In genomic region chr14:79098324-79098723, GRCh38 we compare ENCODE assay signal across 30 cellular contexts.
"Had no signal": no experiment of that assay in that cellular context is flagged by ENCODE, and none has a peak within 500 bp of the region (broad histone marks: within the 10 kb centered on the region; RNA-seq: fewer than 3 reads in every experiment).

No MANE protein-coding gene starts in this region.

- H3K36me3 ChIP-seq: ascending aorta, esophagus squamous epithelium, gastroesophageal sphincter, heart right ventricle, WERI-Rb-1 had no signal

- H3K27me3 Mint-ChIP-seq: activated B cell treated with CpG ODN at 0.5 μM for 24 hours; activated CD8-positive, alpha-beta memory T cell treated with anti-CD3 and anti-CD28 coated beads, Interleukin-2, amount 10 ng/mL, durations not matched to agents 7 days and 5 days; activated naive CD4-positive, alpha-beta T cell treated with anti-CD3 and anti-CD28 coated beads, Interleukin-2, amount 10 ng/mL, durations not matched to agents 7 days and 5 days; activated naive CD8-positive, alpha-beta T cell treated with anti-CD3 and anti-CD28 coated beads, Interleukin-2, amount 10 ng/mL, durations not matched to agents 7 days and 5 days; effector memory CD8-positive, alpha-beta T cell; T-helper 17 cell had no signal

- H3K9me3 ChIP-seq: ascending aorta, esophagus squamous epithelium, gastroesophageal sphincter, heart right ventricle had no signal

- H3K27me3 ChIP-seq: ascending aorta, esophagus squamous epithelium, gastroesophageal sphincter had no signal

- DNase-seq: activated B cell treated with CpG ODN at 0.5 μM for 24 hours; activated CD4-positive, alpha-beta T cell treated with anti-CD3 and anti-CD28 coated beads for 48 hours; activated CD4-positive, alpha-beta T cell treated with anti-CD3 and anti-CD28 coated beads, Interleukin-2, amount 50 U/mL, for 1 hour; activated CD4-positive, alpha-beta T cell treated with anti-CD3 and anti-CD28 coated beads, Interleukin-2, amount 50 U/mL, for 48 hours; activated CD8-positive, alpha-beta memory T cell treated with anti-CD3 and anti-CD28 coated beads, Interleukin-2, amount 10 ng/mL, durations not matched to agents 7 days and 5 days; activated CD8-positive, alpha-beta memory T cell treated with anti-CD3 and anti-CD28 coated beads, Interleukin-2, amount 50 U/mL, for 4 hours; activated CD8-positive, alpha-beta T cell treated with anti-CD3 and anti-CD28 coated beads, Interleukin-2, amount 10 ng/mL, durations not matched to agents 7 days and 5 days; activated gamma-delta T cell; activated naive CD4-positive, alpha-beta T cell; activated naive CD4-positive, alpha-beta T cell treated with anti-CD3 and anti-CD28 coated beads, Interleukin-2, amount 10 ng/mL, durations not matched to agents 7 days and 5 days; activated naive CD8-positive, alpha-beta T cell treated with anti-CD3 and anti-CD28 coated beads, Interleukin-2, amount 10 ng/mL, durations not matched to agents 7 days and 5 days; activated T-cell treated with anti-CD3 and anti-CD28 coated beads, Interleukin-2, amount 50 U/mL, for 1 hour; activated T-cell treated with anti-CD3 and anti-CD28 coated beads, Interleukin-2, amount 50 U/mL, for 72 hours; caudate nucleus; cortex of kidney; dermis blood vessel endothelial cell; effector CD4-positive, alpha-beta T cell; effector memory CD8-positive, alpha-beta T cell; erythroblast; esophagus squamous epithelium; foreskin melanocyte; heart right ventricle; T-helper 1 cell; T-helper 17 cell; T1000; WERI-Rb-1 had no signal

- H3K4me1 Mint-ChIP-seq: activated B cell treated with CpG ODN at 0.5 μM for 24 hours; activated CD8-positive, alpha-beta memory T cell treated with anti-CD3 and anti-CD28 coated beads, Interleukin-2, amount 10 ng/mL, durations not matched to agents 7 days and 5 days; activated naive CD4-positive, alpha-beta T cell treated with anti-CD3 and anti-CD28 coated beads, Interleukin-2, amount 10 ng/mL, durations not matched to agents 7 days and 5 days; activated naive CD8-positive, alpha-beta T cell treated with anti-CD3 and anti-CD28 coated beads, Interleukin-2, amount 10 ng/mL, durations not matched to agents 7 days and 5 days; T-helper 17 cell had no signal

- H3K4me1 ChIP-seq: ascending aorta, esophagus squamous epithelium, heart right ventricle had no signal

- H3K36me3 Mint-ChIP-seq: activated CD8-positive, alpha-beta memory T cell treated with anti-CD3 and anti-CD28 coated beads, Interleukin-2, amount 10 ng/mL, durations not matched to agents 7 days and 5 days; activated naive CD4-positive, alpha-beta T cell treated with anti-CD3 and anti-CD28 coated beads, Interleukin-2, amount 10 ng/mL, durations not matched to agents 7 days and 5 days; activated naive CD8-positive, alpha-beta T cell treated with anti-CD3 and anti-CD28 coated beads, Interleukin-2, amount 10 ng/mL, durations not matched to agents 7 days and 5 days had no signal

- H3K4me3 Mint-ChIP-seq: activated B cell treated with CpG ODN at 0.5 μM for 24 hours; activated CD8-positive, alpha-beta memory T cell treated with anti-CD3 and anti-CD28 coated beads, Interleukin-2, amount 10 ng/mL, durations not matched to agents 7 days and 5 days; activated CD8-positive, alpha-beta T cell treated with anti-CD3 and anti-CD28 coated beads, Interleukin-2, amount 10 ng/mL, durations not matched to agents 7 days and 5 days; activated naive CD4-positive, alpha-beta T cell treated with anti-CD3 and anti-CD28 coated beads, Interleukin-2, amount 10 ng/mL, durations not matched to agents 7 days and 5 days; activated naive CD8-positive, alpha-beta T cell treated with anti-CD3 and anti-CD28 coated beads, Interleukin-2, amount 10 ng/mL, durations not matched to agents 7 days and 5 days; activated T-cell treated with anti-CD3 and anti-CD28 coated beads, Interleukin-2, amount 50 U/mL, for 72 hours; effector memory CD8-positive, alpha-beta T cell; T-helper 17 cell; T-helper 2 cell treated with Interferon-gamma antibody and Interleukin-4, amounts not matched to agents 5 μg/mL and 100 μg/mL, for 36 hours had no signal

- H3K9me3 Mint-ChIP-seq: activated B cell treated with CpG ODN at 0.5 μM for 24 hours; activated naive CD4-positive, alpha-beta T cell treated with anti-CD3 and anti-CD28 coated beads, Interleukin-2, amount 10 ng/mL, durations not matched to agents 7 days and 5 days; activated naive CD8-positive, alpha-beta T cell treated with anti-CD3 and anti-CD28 coated beads, Interleukin-2, amount 10 ng/mL, durations not matched to agents 7 days and 5 days; T-helper 2 cell treated with Interferon-gamma antibody and Interleukin-4, amounts not matched to agents 5 μg/mL and 100 μg/mL, for 36 hours had no signal

- H3K27ac ChIP-seq: ascending aorta, esophagus squamous epithelium, gastroesophageal sphincter, heart right ventricle, WERI-Rb-1 had no signal

- H3K4me3 ChIP-seq: ascending aorta, esophagus squamous epithelium, gastroesophageal sphincter, heart right ventricle had no signal

- H3K27ac Mint-ChIP-seq: activated B cell treated with CpG ODN at 0.5 μM for 24 hours; activated CD8-positive, alpha-beta memory T cell treated with anti-CD3 and anti-CD28 coated beads, Interleukin-2, amount 10 ng/mL, durations not matched to agents 7 days and 5 days; activated CD8-positive, alpha-beta T cell treated with anti-CD3 and anti-CD28 coated beads, Interleukin-2, amount 10 ng/mL, durations not matched to agents 7 days and 5 days; activated naive CD4-positive, alpha-beta T cell treated with anti-CD3 and anti-CD28 coated beads, Interleukin-2, amount 10 ng/mL, durations not matched to agents 7 days and 5 days; activated naive CD4-positive, alpha-beta T cell treated with anti-CD3 and anti-CD28 coated beads, Interleukin-2, amount 50 U/mL, for 72 hours; activated naive CD8-positive, alpha-beta T cell treated with anti-CD3 and anti-CD28 coated beads, Interleukin-2, amount 10 ng/mL, durations not matched to agents 7 days and 5 days; activated T-cell treated with anti-CD3 and anti-CD28 coated beads, Interleukin-2, amount 50 U/mL, for 72 hours; effector memory CD8-positive, alpha-beta T cell; T-helper 17 cell; T-helper 2 cell treated with Interferon-gamma antibody and Interleukin-4, amounts not matched to agents 5 μg/mL and 100 μg/mL, for 36 hours had no signal
